18 cellular contexts compared by ENCODE assay signal in the genomic region with DNA sequence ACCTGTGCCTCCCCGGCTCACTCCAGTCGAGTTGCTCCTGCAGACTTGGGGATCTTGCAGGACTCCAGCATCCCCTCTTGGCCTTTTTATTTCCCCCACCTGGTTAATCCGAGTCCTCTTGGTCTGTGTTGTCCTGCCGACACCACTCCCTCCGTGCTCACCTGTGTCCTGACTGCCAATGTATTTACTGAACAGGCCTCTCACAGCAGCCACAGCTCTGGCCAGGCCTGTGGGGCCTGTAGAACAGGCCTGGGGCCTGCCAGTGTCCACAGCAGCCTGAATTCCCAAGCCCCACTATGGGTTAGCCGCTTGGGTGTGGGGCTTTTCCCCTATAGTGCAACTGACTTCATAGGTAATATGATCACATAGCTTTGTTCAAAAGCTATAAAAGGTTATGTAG.
"Had no signal": no experiment of that assay in that cellular context is flagged by ENCODE, and none has a peak within 500 bp of the region (broad histone marks: within the 10 kb centered on the region; RNA-seq: fewer than 3 reads in every experiment).

No MANE protein-coding gene starts in this region.

- H3K4me1 ChIP-seq: adrenal gland, upper lobe of left lung had no signal

- H3K9me3 ChIP-seq: adrenal gland, ovary, upper lobe of left lung had no signal

- H3K4me3 Mint-ChIP-seq: activated CD8-positive, alpha-beta T cell treated with anti-CD3 and anti-CD28 coated beads for 36 hours; central memory CD8-positive, alpha-beta T cell; effector memory CD8-positive, alpha-beta T cell; natural killer cell; stimulated activated naive B cell treated with anti-CD40 and anti-IgM and Interleukin-4, amounts not matched to agents 10 μg/mL and 1 μg/mL and 100 μg/mL, for 72 hours; T-cell had no signal

- H3K27ac ChIP-seq: adrenal gland, epithelial cell of prostate, ovary, SK-N-MC, upper lobe of left lung, WERI-Rb-1 had no signal

- H3K27ac Mint-ChIP-seq: activated CD8-positive, alpha-beta T cell treated with anti-CD3 and anti-CD28 coated beads for 36 hours; T-cell had no signal

- H3K36me3 Mint-ChIP-seq: natural killer cell had no signal

- DNase-seq: activated CD4-positive, alpha-beta T cell treated with anti-CD3 and anti-CD28 coated beads for 4 hours; activated CD8-positive, alpha-beta memory T cell treated with anti-CD3 and anti-CD28 coated beads, Interleukin-2, amount 50 U/mL, for 4 hours; activated CD8-positive, alpha-beta T cell treated with anti-CD3 and anti-CD28 coated beads for 36 hours; activated naive CD4-positive, alpha-beta T cell treated with anti-CD3 and anti-CD28 coated beads, Interleukin-2, amount 50 U/mL, for 16 hours; adrenal gland; effector memory CD8-positive, alpha-beta T cell; hippocampal formation; natural killer cell; ovary; small intestine; stimulated activated CD4-positive, alpha-beta T cell treated with anti-CD3 and anti-CD28 coated beads, Interleukin-1b, Interleukin-23, amount 100 ng/mL, for 48 hours; stimulated activated naive B cell treated with anti-CD40 and anti-IgM and Interleukin-4, amounts not matched to agents 10 μg/mL and 1 μg/mL and 100 μg/mL, for 72 hours; T-cell; upper lobe of left lung; WERI-Rb-1 had no signal

- H3K27me3 ChIP-seq: adrenal gland, ovary, upper lobe of left lung had no signal

- H3K4me1 Mint-ChIP-seq: central memory CD8-positive, alpha-beta T cell; stimulated activated naive B cell treated with anti-CD40 and anti-IgM and Interleukin-4, amounts not matched to agents 10 μg/mL and 1 μg/mL and 100 μg/mL, for 72 hours; T-cell had no signal

- H3K9me3 Mint-ChIP-seq: activated CD8-positive, alpha-beta T cell treated with anti-CD3 and anti-CD28 coated beads for 36 hours; central memory CD8-positive, alpha-beta T cell; effector memory CD8-positive, alpha-beta T cell; natural killer cell; stimulated activated naive B cell treated with anti-CD40 and anti-IgM and Interleukin-4, amounts not matched to agents 10 μg/mL and 1 μg/mL and 100 μg/mL, for 72 hours; T-cell had no signal

- H3K4me3 ChIP-seq: adrenal gland, ovary, SK-N-MC, upper lobe of left lung had no signal

- H3K27me3 Mint-ChIP-seq: activated CD8-positive, alpha-beta T cell treated with anti-CD3 and anti-CD28 coated beads for 36 hours; central memory CD8-positive, alpha-beta T cell; effector memory CD8-positive, alpha-beta T cell; stimulated activated naive B cell treated with anti-CD40 and anti-IgM and Interleukin-4, amounts not matched to agents 10 μg/mL and 1 μg/mL and 100 μg/mL, for 72 hours; T-cell had no signal

- H3K36me3 ChIP-seq: ovary had no signal

- ATAC-seq: activated CD8-positive, alpha-beta T cell treated with anti-CD3 and anti-CD28 coated beads for 36 hours; effector memory CD8-positive, alpha-beta T cell; natural killer cell; stimulated activated naive B cell treated with anti-CD40 and anti-IgM and Interleukin-4, amounts not matched to agents 10 μg/mL and 1 μg/mL and 100 μg/mL, for 72 hours; T-cell had no signal
